ENCODE assay signal across 16 cellular contexts in genomic region chr20:47600967-47601547, GRCh38.
DNase-seq lines count a peak whose midpoint lies in the region; ATAC-seq and TF ChIP-seq lines count a peak whose summit lies in the region.
"Had no signal": no experiment of that assay in that cellular context is flagged by ENCODE, and none has a peak within 500 bp of the region (broad histone marks: within the 10 kb centered on the region; RNA-seq: fewer than 3 reads in every experiment).

No MANE protein-coding gene starts in this region.

- H3K79me1 ChIP-seq in neuronal stem cell (ENCODE audit: low read depth, low read length), result no peaks in the 10 kb centered on the region

- H3K4ac ChIP-seq in neuronal stem cell (ENCODE audit: low read length), result no peak overlapping the region

- H2BK5ac ChIP-seq in neuronal stem cell (ENCODE audit: low read length), result no peak overlapping the region

- H3K9ac ChIP-seq in neuronal stem cell (ENCODE audit: low read depth, low read length, poor library complexity), result no peak overlapping the region
- H3K9ac ChIP-seq in colonic mucosa (ENCODE audit: low read depth in 2 of 2, low read length in 2 of 2), result no peak overlapping the region

- no peak overlapping the region for H4K91ac ChIP-seq in neuronal stem cell (ENCODE audit: low read depth, low read length, poor library complexity)

- peaks cover 3 to 13% of the 10 kb centered on the region in 2 donors for H3K36me3 Mint-ChIP-seq in activated T-cell treated with anti-CD3 and anti-CD28 coated beads, Interleukin-2, amount 50 U/mL, for 72 hours (ENCODE audit: insufficient read depth in 2 of 2)
- H3K36me3 Mint-ChIP-seq in HFFc6 (ENCODE audit: low read depth) (peaks cover 8% of the 10 kb centered on the region), WTC11 (peaks cover 20% of the 10 kb centered on the region)

- H2BK120ac ChIP-seq in neuronal stem cell (ENCODE audit: low read depth, low read length), result no peak overlapping the region

- no CpG with 5 or more reads among the region's 9 CpGs for WGBS in neuronal stem cell (ENCODE audit: extremely low coverage in 2 of 2, insufficient read length in 2 of 2, insufficient replicate concordance in 1 of 2), 2 donors

- peak overlapping the region in 1 of 2 donors; percentile 9 for H3K4me3 ChIP-seq in neuronal stem cell (ENCODE audit: low read length in 2 of 2)
- no peak overlapping the region for H3K4me3 ChIP-seq in colonic mucosa
- H3K4me3 ChIP-seq: SK-N-MC had no signal

- no peak overlapping the region for H3K18ac ChIP-seq in neuronal stem cell (ENCODE audit: low read length)

- no peak for ATAC-seq in activated T-cell treated with anti-CD3 and anti-CD28 coated beads, Interleukin-2, amount 50 U/mL, for 72 hours (replicated peaks in 1 of 2)
- no peak for ATAC-seq in WTC11

- TF ChIP-seq CTCF in HFFc6 (IDR thresholded peaks at IDR 0.05), result no peak
- no peak for TF ChIP-seq CTCF in WTC11 (IDR thresholded peaks at IDR 0.05)
- no peak for TF ChIP-seq CTCF in colonic mucosa (IDR thresholded peaks at IDR 0.05)

- no peak overlapping the region for H3K4me2 ChIP-seq in neuronal stem cell (ENCODE audit: insufficient read depth, low read length, poor library complexity, severe bottlenecking)

- H3K36me3 ChIP-seq in neuronal stem cell (replicated peaks in 1 of 2; ENCODE audit: control insufficient read depth in 2 of 2, insufficient read depth in 2 of 2, low read length in 2 of 2), result peaks cover 0 to 2% of the 10 kb centered on the region in 2 donors
- H3K36me3 ChIP-seq in colonic mucosa, result no peaks in the 10 kb centered on the region

- H2BK12ac ChIP-seq in neuronal stem cell (ENCODE audit: low read length), result no peak overlapping the region

- CTCF ChIA-PET in WTC11 (lab: Charles Lee), result interaction anchor here (0.5 to 3.2 kb wide), 4 partner anchors 13 to 627 kb away, joined by 3 to 8 read pairs (median 4); no protein-coding TSS in a partner anchor

- intact Hi-C loops in colonic mucosa (cut with DNase I), result no loop called here

- no peak overlapping the region for H2AK5ac ChIP-seq in neuronal stem cell (ENCODE audit: low read depth, low read length)

- no peak overlapping the region for H2BK15ac ChIP-seq in neuronal stem cell (ENCODE audit: low read length)

- peak overlapping the region; percentile 79 for H3K27ac Mint-ChIP-seq in activated T-cell treated with anti-CD3 and anti-CD28 coated beads, Interleukin-2, amount 50 U/mL, for 72 hours
- H3K27ac Mint-ChIP-seq in HFFc6 (peak overlapping the region; percentile 36), WTC11 (0 out of 2 replicates have a peak overlapping the region, but pooled peaks have one; percentile 63)

- H3K23ac ChIP-seq in neuronal stem cell (ENCODE audit: low read depth, low read length, poor library complexity), result no peak overlapping the region

- H3K9me3 Mint-ChIP-seq in activated T-cell treated with anti-CD3 and anti-CD28 coated beads, Interleukin-2, amount 50 U/mL, for 72 hours, result no peaks in the 10 kb centered on the region
- H3K9me3 Mint-ChIP-seq in HFFc6 (no peaks in the 10 kb centered on the region), WTC11 (peaks cover 13% of the 10 kb centered on the region)
- H3K9me3 Mint-ChIP-seq: CD4-positive, CD25-positive, alpha-beta regulatory T cell; IgD-negative memory B cell had no signal

- H3K4me1 Mint-ChIP-seq in activated T-cell treated with anti-CD3 and anti-CD28 coated beads, Interleukin-2, amount 50 U/mL, for 72 hours (ENCODE audit: low read depth), result peaks cover 60% of the 10 kb centered on the region
- H3K4me1 Mint-ChIP-seq in HFFc6 (ENCODE audit: low read depth) (peaks cover 46% of the 10 kb centered on the region), WTC11 (peaks cover 27% of the 10 kb centered on the region)

- H3K4me3 Mint-ChIP-seq in activated T-cell treated with anti-CD3 and anti-CD28 coated beads, Interleukin-2, amount 50 U/mL, for 72 hours, result no peak overlapping the region
- H3K4me3 Mint-ChIP-seq in HFFc6 (no peak overlapping the region), WTC11 (no peak overlapping the region)
- H3K4me3 Mint-ChIP-seq: CD4-positive, CD25-positive, alpha-beta regulatory T cell had no signal

- POLR2A ChIA-PET in WTC11 (lab: Charles Lee), result interaction anchor here (0.5 kb wide), 1 partner anchor 40 kb away, joined by 3 read pairs; no protein-coding TSS in a partner anchor

- peaks cover 3 to 16% of the 10 kb centered on the region in 2 donors for H3K9me3 ChIP-seq in neuronal stem cell (replicated peaks in 1 of 2; ENCODE audit: control insufficient read depth in 2 of 2, insufficient read depth in 1 of 2, low read depth in 1 of 2, low read length in 2 of 2)
- H3K9me3 ChIP-seq in colonic mucosa, result no peaks in the 10 kb centered on the region

- H3K14ac ChIP-seq in neuronal stem cell (ENCODE audit: low read length), result no peak overlapping the region

- no peak overlapping the region for H2AFZ ChIP-seq in neuronal stem cell (ENCODE audit: low read length)

- H3K27me3 Mint-ChIP-seq in activated T-cell treated with anti-CD3 and anti-CD28 coated beads, Interleukin-2, amount 50 U/mL, for 72 hours (ENCODE audit: low read depth), result no peaks in the 10 kb centered on the region
- H3K27me3 Mint-ChIP-seq in HFFc6 (ENCODE audit: insufficient read depth), result peaks cover 1% of the 10 kb centered on the region; the same call in 1 of the 2 replicates
- H3K27me3 Mint-ChIP-seq in WTC11 (ENCODE audit: low read depth), result no peaks in the 10 kb centered on the region
- H3K27me3 Mint-ChIP-seq: CD4-positive, CD25-positive, alpha-beta regulatory T cell; IgD-negative memory B cell had no signal

- DNase-seq in activated T-cell treated with anti-CD3 and anti-CD28 coated beads, Interleukin-2, amount 50 U/mL, for 72 hours, result no peak
- no peak for DNase-seq in activated T-cell treated with anti-CD3 and anti-CD28 coated beads for 4 hours
- DNase-seq in HFFc6, result no peak
- no peak for DNase-seq in WTC11 (ENCODE audit: low spot score)
- no peak for DNase-seq in neuronal stem cell (ENCODE audit: low spot score)
- no peak for DNase-seq in colonic mucosa
- DNase-seq in T-helper 1 cell, result no peak
- DNase-seq: Calu3; CD4-positive, CD25-positive, alpha-beta regulatory T cell; NCI-H146; NCI-H2081 treated with DMSO at 0.1 percent for 48 hours; NCI-H2227 treated with DMSO at 0.1 percent for 48 hours; NCI-H524; Right ventricle myocardium superior had no signal

- H3K4me1 ChIP-seq in neuronal stem cell (ENCODE audit: control insufficient read depth in 2 of 2, insufficient read depth in 1 of 2, low read depth in 1 of 2, low read length in 2 of 2), result peaks cover 0 to 4% of the 10 kb centered on the region in 2 donors
- H3K4me1 ChIP-seq in colonic mucosa, result no peaks in the 10 kb centered on the region

- H3K27me3 ChIP-seq in neuronal stem cell (ENCODE audit: control insufficient read depth in 3 of 3, insufficient read depth in 3 of 3, low read depth in 1 of 3, low read length in 3 of 3) (no peaks in the 10 kb centered on the region), colonic mucosa (no peaks in the 10 kb centered on the region)

- H3K27ac ChIP-seq in neuronal stem cell (replicated peaks; ENCODE audit: low read length) (peak overlapping the region; percentile 33), colonic mucosa (no peak overlapping the region)
- H3K27ac ChIP-seq: SK-N-MC had no signal

- H4K8ac ChIP-seq in neuronal stem cell (ENCODE audit: low read depth, low read length), result no peak overlapping the region

TF ChIP-seq in WTC11, 78 proteins besides CTCF, POLR2A, EP300 and RAD21 (continues in another document):
- TF ChIP-seq EMX1 (CRISPR knock-in tag; IDR thresholded peaks at IDR 0.05) (no peak), CREB1 (CRISPR knock-in tag; IDR thresholded peaks at IDR 0.05) (no peak), RORB (CRISPR knock-in tag; IDR thresholded peaks at IDR 0.05) (no peak), ZNF425 (CRISPR knock-in tag; conservative IDR thresholded peaks at IDR 0.05) (no peak), ATF2 (CRISPR knock-in tag; IDR thresholded peaks at IDR 0.05; ENCODE audit: borderline replicate concordance, low read depth) (no peak), PREB (CRISPR knock-in tag; IDR thresholded peaks at IDR 0.05; ENCODE audit: borderline replicate concordance) (no peak), FOXJ3 (CRISPR knock-in tag; IDR thresholded peaks at IDR 0.05; ENCODE audit: borderline replicate concordance) (no peak)
